1 cellular context compared by ENCODE assay signal in genomic region chr4:6912412-6912811, GRCh38.
TF ChIP-seq lines count a peak whose summit lies in the region.

No MANE protein-coding gene starts in this region.

TF ChIP-seq in WTC11, 78 proteins besides CTCF, POLR2A, EP300 and RAD21 (continued from another document):
- no peak for TF ChIP-seq ATF6 (CRISPR knock-in tag; IDR thresholded peaks at IDR 0.05)
